Comparison of ENCODE assay signal across 22 cellular contexts in the genomic region with DNA sequence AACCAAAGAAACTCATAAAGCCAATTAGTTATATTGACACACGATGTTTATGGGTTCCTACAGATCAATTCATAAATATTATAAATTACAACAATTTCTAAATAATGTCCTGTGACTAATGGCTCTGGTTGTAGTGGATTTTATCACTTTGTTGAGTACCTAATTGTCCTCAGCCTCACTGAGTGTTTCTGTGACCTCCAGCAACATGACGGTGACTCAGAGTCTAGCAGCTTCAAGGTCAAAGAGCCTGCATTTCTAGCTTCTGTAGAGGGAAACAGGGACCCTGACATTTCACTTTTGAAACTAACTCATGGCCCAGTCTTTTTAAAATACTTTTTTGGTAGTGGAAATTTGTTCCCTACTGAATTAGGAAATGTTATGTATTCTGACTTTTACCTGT.
"Had no signal": no experiment of that assay in that cellular context is flagged by ENCODE, and none has a peak within 500 bp of the region (broad histone marks: within the 10 kb centered on the region; RNA-seq: fewer than 3 reads in every experiment).

No MANE protein-coding gene starts in this region.

- H3K27ac Mint-ChIP-seq: immature natural killer cell, nephron had no signal

- FAIRE-seq: colon, TTC549 had no signal

- H3K4me1 Mint-ChIP-seq: immature natural killer cell, nephron had no signal

- ATAC-seq: gastroesophageal sphincter, left lung had no signal

- H3K9me3 Mint-ChIP-seq: immature natural killer cell, nephron had no signal

- H3K9me3 ChIP-seq: breast epithelium, gastroesophageal sphincter, left lung, prostate gland had no signal

- H3K4me3 Mint-ChIP-seq: immature natural killer cell, nephron had no signal

- DNase-seq: activated CD4-positive, alpha-beta T cell treated with anti-CD3 and anti-CD28 coated beads for 4 hours; activated CD4-positive, alpha-beta T cell treated with anti-CD3 and anti-CD28 coated beads, Interleukin-2, amount 50 U/mL, for 4 hours; activated CD8-positive, alpha-beta memory T cell treated with anti-CD3 and anti-CD28 coated beads, Interleukin-2, amount 50 U/mL, for 4 hours; activated gamma-delta T cell; activated naive CD4-positive, alpha-beta T cell treated with anti-CD3 and anti-CD28 coated beads, Interleukin-2, amount 50 U/mL, for 16 hours; activated T-cell treated with anti-CD3 and anti-CD28 coated beads, Interleukin-2, amount 50 U/mL, for 1 hour; amygdala; effector CD8-positive, alpha-beta T cell; erythroblast; hypothalamus; immature natural killer cell; left lung; stimulated activated CD4-positive, alpha-beta T cell treated with anti-CD3 and anti-CD28 coated beads, Interleukin-2, amount 100 ng/mL, for 48 hours; stimulated activated naive CD4-positive, alpha-beta T cell treated with Interleukin-2 at 50 U/mL for 16 hours had no signal

- H3K4me3 ChIP-seq: breast epithelium, gastroesophageal sphincter, left lung, prostate gland, tibial nerve had no signal

- H3K36me3 ChIP-seq: breast epithelium, gastroesophageal sphincter, left lung, prostate gland, tibial nerve had no signal

- H3K27me3 ChIP-seq: breast epithelium, gastroesophageal sphincter, left lung, tibial nerve had no signal

- H3K4me1 ChIP-seq: breast epithelium, gastroesophageal sphincter, left lung, prostate gland, tibial nerve had no signal

- H3K27ac ChIP-seq: breast epithelium, gastroesophageal sphincter, left lung, prostate gland, tibial nerve, VCaP had no signal

- H3K36me3 Mint-ChIP-seq: immature natural killer cell had no signal
